Comparison of ENCODE assay signal across 1 cellular context in genomic region chr12:95218164-95218851, GRCh38.
TF ChIP-seq lines count a peak whose summit lies in the region.

No MANE protein-coding gene starts in this region.

TF ChIP-seq in H1, 55 proteins besides CTCF, POLR2A, EP300 and RAD21:
- 0 out of 4 replicates have a peak, but pooled peaks of 1 of the 2 experiments have one; percentile 6 for TF ChIP-seq HDAC2 (IDR thresholded peaks at IDR 0.05; ENCODE audit: borderline replicate concordance in 1 of 2, low read depth in 2 of 2, low read length in 2 of 2)
- no peak for TF ChIP-seq CBX8 (IDR thresholded peaks at IDR 0.05; ENCODE audit: borderline replicate concordance, low read depth, low read length)
- TF ChIP-seq KDM4A (IDR thresholded peaks at IDR 0.05; ENCODE audit: low read depth, low read length, severe bottlenecking), result peak; percentile 9
- TF ChIP-seq JUN (IDR thresholded peaks at IDR 0.05; ENCODE audit: low read depth, low read length), result no peak
- TF ChIP-seq CHD1 (IDR thresholded peaks at IDR 0.05; ENCODE audit: low read depth, low read length), result no peak
- TF ChIP-seq KDM5A (IDR thresholded peaks at IDR 0.05; ENCODE audit: low read length), result 0 out of 2 replicates have a peak, but pooled peaks have one; percentile 16
- 0 out of 2 replicates have a peak, but pooled peaks have one; percentile 10 for TF ChIP-seq SP4 (IDR thresholded peaks at IDR 0.05; ENCODE audit: low read length)
- TF ChIP-seq, protein P1, sequence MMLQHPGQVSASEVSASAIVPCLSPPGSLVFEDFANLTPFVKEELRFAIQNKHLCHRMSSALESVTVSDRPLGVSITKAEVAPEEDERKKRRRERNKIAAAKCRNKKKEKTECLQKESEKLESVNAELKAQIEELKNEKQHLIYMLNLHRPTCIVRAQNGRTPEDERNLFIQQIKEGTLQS (IDR thresholded peaks at IDR 0.05; ENCODE audit: insufficient read depth, low read depth, low read length), result no peak
- TF ChIP-seq SIRT6 (IDR thresholded peaks at IDR 0.05; ENCODE audit: low read length), result no peak
